ENCODE assay signal across 8 cellular contexts in genomic region chr2:95721726-95722125, GRCh38.
"Had no signal": no experiment of that assay in that cellular context is flagged by ENCODE, and none has a peak within 500 bp of the region (broad histone marks: within the 10 kb centered on the region; RNA-seq: fewer than 3 reads in every experiment).

No MANE protein-coding gene starts in this region.

- H3K4me1 Mint-ChIP-seq: IgD-negative memory B cell had no signal

- H3K4me3 Mint-ChIP-seq: IgD-negative memory B cell had no signal

- H3K9me3 Mint-ChIP-seq: IgD-negative memory B cell had no signal

- H3K27ac Mint-ChIP-seq: IgD-negative memory B cell had no signal

- H3K9ac ChIP-seq: KMS-11 had no signal

- H3K27me3 Mint-ChIP-seq: IgD-negative memory B cell had no signal

- H3K4me3 ChIP-seq: K562 had no signal

- DNase-seq: IMR-90, KBM-7, KG1 had no signal

- H3K27ac ChIP-seq: HL-60, KMS-11 had no signal

- ATAC-seq: HepG2, K562 had no signal

- H3K4me2 ChIP-seq: KMS-11 had no signal
